In the genomic region with DNA sequence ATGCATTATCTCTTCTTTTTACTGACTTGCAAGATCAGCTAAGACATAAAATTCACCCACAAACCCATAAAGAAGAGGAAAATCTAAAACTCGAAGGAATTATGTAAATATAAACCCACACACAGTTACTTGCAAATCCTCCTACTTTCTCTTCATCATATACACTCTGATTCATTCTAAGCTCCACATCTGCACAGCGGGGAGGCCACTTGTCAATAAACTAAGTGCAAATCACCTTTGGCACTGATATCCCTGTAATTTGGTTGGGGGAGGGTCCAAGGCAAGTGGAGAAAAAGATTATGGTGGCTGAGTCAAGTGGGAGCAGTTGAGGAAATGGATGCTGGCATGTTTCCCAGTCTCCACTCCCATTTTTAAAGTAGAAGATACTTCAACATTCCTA, we compare ENCODE assay signal across 14 cellular contexts.
"Had no signal": no experiment of that assay in that cellular context is flagged by ENCODE, and none has a peak within 500 bp of the region (broad histone marks: within the 10 kb centered on the region; RNA-seq: fewer than 3 reads in every experiment).

No MANE protein-coding gene starts in this region.

- H3K36me3 ChIP-seq: ascending aorta, breast epithelium, heart left ventricle, sigmoid colon, spleen, upper lobe of right lung had no signal

- H3K4me3 ChIP-seq: ascending aorta, breast epithelium, heart left ventricle, sigmoid colon, spleen, upper lobe of right lung had no signal

- H3K4me1 ChIP-seq: ascending aorta, breast epithelium, sigmoid colon, upper lobe of right lung had no signal

- DNase-seq: activated naive CD4-positive, alpha-beta T cell treated with Interleukin-2 at 50 U/mL for 16 hours; dermis blood vessel endothelial cell; heart left ventricle; immature natural killer cell; nephron progenitor cell; sigmoid colon; spleen; stimulated activated CD4-positive, alpha-beta T cell treated with anti-CD3 and anti-CD28 coated beads, Interleukin-1b, Interleukin-23, amount 100 ng/mL, for 48 hours; stimulated activated naive CD8-positive, alpha-beta T cell treated with anti-CD3 and anti-CD28 coated beads, Interleukin-15, amount 100 ng/mL, for 72 hours; upper lobe of right lung had no signal

- ATAC-seq: activated CD4-positive, CD25-positive, alpha-beta regulatory T cell treated with anti-CD3 and anti-CD28 coated beads, Interleukin-2, amount 50 U/mL, for 24 hours; activated T-helper 17 cell treated with anti-CD3 and anti-CD28 coated beads, Interleukin-2, amount 50 U/mL, for 72 hours; heart left ventricle; stimulated activated naive CD8-positive, alpha-beta T cell treated with anti-CD3 and anti-CD28 coated beads, Interleukin-15, amount 100 ng/mL, for 72 hours; upper lobe of right lung had no signal

- H3K9me3 ChIP-seq: ascending aorta, breast epithelium, heart left ventricle, spleen, upper lobe of right lung had no signal
